2 cellular contexts compared by ENCODE assay signal in the genomic region with DNA sequence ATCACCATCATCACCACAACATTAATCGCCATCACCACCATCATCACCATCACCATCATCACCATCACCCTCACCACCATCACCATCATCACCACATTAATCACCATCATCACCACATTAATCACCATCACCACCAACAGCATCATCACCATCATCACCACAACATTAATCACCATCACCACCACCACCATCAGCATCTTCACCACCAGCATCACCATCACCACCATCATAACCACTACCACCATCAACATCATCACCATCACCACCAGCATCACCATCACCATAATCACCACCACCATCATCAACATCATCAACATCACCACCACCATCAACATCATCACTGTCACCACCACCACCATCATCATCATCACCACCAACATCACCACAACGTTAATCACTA.
TF ChIP-seq lines count a peak whose summit lies in the region.

No MANE protein-coding gene starts in this region.

TF ChIP-seq in HEK293, 187 proteins besides CTCF, POLR2A, EP300 and RAD21:
- TF ChIP-seq ZNF830 (tag by site-specific recombination; IDR thresholded peaks at IDR 0.05; ENCODE audit: low read depth) (no peak), ZNF26 (tag by site-specific recombination; IDR thresholded peaks at IDR 0.05) (no peak), ZNF514 (tag by site-specific recombination; IDR thresholded peaks at IDR 0.05) (no peak), ZNF513 (tag by site-specific recombination; IDR thresholded peaks at IDR 0.05) (peak; percentile 93), ZNF148 (tag by site-specific recombination; IDR thresholded peaks at IDR 0.05; ENCODE audit: borderline replicate concordance) (0 out of 2 replicates have a peak, but pooled peaks have one; percentile 22), ZFHX2 (tag by site-specific recombination; conservative IDR thresholded peaks at IDR 0.05) (no peak), SETDB1 (IDR thresholded peaks at IDR 0.05; ENCODE audit: insufficient read length, low read length) (no peak), ZNF18 (tag by site-specific recombination; IDR thresholded peaks at IDR 0.05) (no peak), ZNF302 (tag by site-specific recombination; IDR thresholded peaks at IDR 0.05; ENCODE audit: low read depth) (no peak), ZNF211 (tag by site-specific recombination; IDR thresholded peaks at IDR 0.05; ENCODE audit: low read depth) (no peak), ZNF391 (tag by site-specific recombination; IDR thresholded peaks at IDR 0.05; ENCODE audit: borderline replicate concordance, low read depth) (no peak), ZNF266 (tag by site-specific recombination; IDR thresholded peaks at IDR 0.05; ENCODE audit: low read depth) (peak; percentile 9; the same call in 1 of the 2 replicates), ZNF776 (tag by site-specific recombination; IDR thresholded peaks at IDR 0.05; ENCODE audit: borderline replicate concordance) (0 out of 2 replicates have a peak, but pooled peaks have one; percentile 60), ZNF585B (tag by site-specific recombination; IDR thresholded peaks at IDR 0.05) (no peak), ZNF658 (tag by site-specific recombination; IDR thresholded peaks at IDR 0.05) (0 out of 2 replicates have a peak, but pooled peaks have one; percentile 36), ZBTB6 (tag by site-specific recombination; IDR thresholded peaks at IDR 0.05) (no peak), ZNF423 (tag by site-specific recombination; IDR thresholded peaks at IDR 0.05) (no peak), ZNF114 (tag by site-specific recombination; IDR thresholded peaks at IDR 0.05) (no peak), ZXDB (tag by site-specific recombination; IDR thresholded peaks at IDR 0.05) (no peak), ZNF664 (tag by site-specific recombination; IDR thresholded peaks at IDR 0.05) (no peak), ZNF184 (tag by site-specific recombination; IDR thresholded peaks at IDR 0.05) (no peak), ZBTB17 (tag by site-specific recombination; IDR thresholded peaks at IDR 0.05) (no peak), ZNF785 (tag by site-specific recombination; IDR thresholded peaks at IDR 0.05) (no peak)
TF ChIP-seq in HEK293: peak in this region for 5.

TF ChIP-seq in K562, 482 proteins besides CTCF, POLR2A, EP300 and RAD21:
- TF ChIP-seq, protein P1, sequence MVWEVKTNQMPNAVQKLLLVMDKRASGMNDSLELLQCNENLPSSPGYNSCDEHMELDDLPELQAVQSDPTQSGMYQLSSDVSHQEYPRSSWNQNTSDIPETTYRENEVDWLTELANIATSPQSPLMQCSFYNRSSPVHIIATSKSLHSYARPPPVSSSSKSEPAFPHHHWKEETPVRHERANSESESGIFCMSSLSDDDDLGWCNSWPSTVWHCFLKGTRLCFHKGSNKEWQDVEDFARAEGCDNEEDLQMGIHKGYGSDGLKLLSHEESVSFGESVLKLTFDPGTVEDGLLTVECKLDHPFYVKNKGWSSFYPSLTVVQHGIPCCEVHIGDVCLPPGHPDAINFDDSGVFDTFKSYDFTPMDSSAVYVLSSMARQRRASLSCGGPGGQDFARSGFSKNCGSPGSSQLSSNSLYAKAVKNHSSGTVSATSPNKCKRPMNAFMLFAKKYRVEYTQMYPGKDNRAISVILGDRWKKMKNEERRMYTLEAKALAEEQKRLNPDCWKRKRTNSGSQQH (CRISPR knock-in tag; IDR thresholded peaks at IDR 0.05) = 0 out of 2 replicates have a peak, but pooled peaks have one; percentile 23
- TF ChIP-seq TSC22D4 (tag; IDR thresholded peaks at IDR 0.05) (0 out of 2 replicates have a peak, but pooled peaks have one; percentile 23), EHMT2 (IDR thresholded peaks at IDR 0.05) (0 out of 2 replicates have a peak, but pooled peaks have one; percentile 20), OTX1 (CRISPR knock-in tag; IDR thresholded peaks at IDR 0.05) (peak; percentile 36; the same call in 1 of the 2 replicates), RB1 (IDR thresholded peaks at IDR 0.05; ENCODE audit: low read depth) (no peak), KLF1 (tag; IDR thresholded peaks at IDR 0.05) (no peak), HDAC1 (IDR thresholded peaks at IDR 0.05) (peak in 1 of 2 experiments; percentile 32; a peak in 1 of 4 replicates), ERF (CRISPR knock-in tag; IDR thresholded peaks at IDR 0.05) (no peak)
- TF ChIP-seq, protein P2, sequence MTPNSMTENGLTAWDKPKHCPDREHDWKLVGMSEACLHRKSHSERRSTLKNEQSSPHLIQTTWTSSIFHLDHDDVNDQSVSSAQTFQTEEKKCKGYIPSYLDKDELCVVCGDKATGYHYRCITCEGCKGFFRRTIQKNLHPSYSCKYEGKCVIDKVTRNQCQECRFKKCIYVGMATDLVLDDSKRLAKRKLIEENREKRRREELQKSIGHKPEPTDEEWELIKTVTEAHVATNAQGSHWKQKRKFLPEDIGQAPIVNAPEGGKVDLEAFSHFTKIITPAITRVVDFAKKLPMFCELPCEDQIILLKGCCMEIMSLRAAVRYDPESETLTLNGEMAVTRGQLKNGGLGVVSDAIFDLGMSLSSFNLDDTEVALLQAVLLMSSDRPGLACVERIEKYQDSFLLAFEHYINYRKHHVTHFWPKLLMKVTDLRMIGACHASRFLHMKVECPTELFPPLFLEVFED (CRISPR knock-in tag; conservative IDR thresholded peaks at IDR 0.05) = 0 out of 2 replicates have a peak, but pooled peaks have one; percentile 3
